ENCODE assay signal across 4 cellular contexts in genomic region chr2:130207051-130207450, GRCh38. TPM values are rescaled to one million over a fixed set of nuclear protein-coding genes. Genes with fewer than 3 reads are reported as not detected.
"Had no signal": no experiment of that assay in that cellular context is flagged by ENCODE, and none has a peak within 500 bp of the region (broad histone marks: within the 10 kb centered on the region; RNA-seq: fewer than 3 reads in every experiment).

No MANE protein-coding gene starts in this region.

RNA-seq across cellular contexts. Expression of gene TUBA3E, which starts 8.8 kb away (rescaled TPM):
- total RNA-seq: HepG2, HT-29, IMR-90 had no signal
- polyA plus RNA-seq: HepG2, IgD-negative memory B cell, IMR-90 had no signal
